In genomic region chr6:56766806-56767178, GRCh38 we compare ENCODE assay signal across 11 cellular contexts.
DNase-seq lines count a peak whose midpoint lies in the region; ATAC-seq and TF ChIP-seq lines count a peak whose summit lies in the region.
"Had no signal": no experiment of that assay in that cellular context is flagged by ENCODE, and none has a peak within 500 bp of the region (broad histone marks: within the 10 kb centered on the region; RNA-seq: fewer than 3 reads in every experiment).

No MANE protein-coding gene starts in this region.

- no peak overlapping the region for H3K4me3 ChIP-seq in ACC112 (ENCODE audit: low read depth, low read length)
- no peak overlapping the region for H3K4me3 ChIP-seq in astrocyte of the spinal cord (ENCODE audit: low read depth, low read length)

- ATAC-seq in GM19372 (IDR thresholded peaks at IDR 0.05; ENCODE audit: low read depth, unreplicated experiment) (peak; percentile 80), HG03064 (IDR thresholded peaks at IDR 0.05; ENCODE audit: low read depth, unreplicated experiment) (peak; percentile 64)

- in situ Hi-C loops in astrocyte of the spinal cord (cut with HindIII; ENCODE audit: low sequenced_read_pairs): no loop called here

- peak overlapping the region; percentile 30 for H3K27ac ChIP-seq in ACC112 (ENCODE audit: low read depth, low read length)
- H3K27ac ChIP-seq: C4-2B had no signal

- peaks cover 76% of the 10 kb centered on the region for H3K4me1 ChIP-seq in ACC112 (ENCODE audit: control insufficient read depth, insufficient read depth, low read length, unreplicated experiment)

- no peaks in the 10 kb centered on the region for H3K27me3 ChIP-seq in ACC112 (ENCODE audit: insufficient read depth, low read length)

- H2AFZ ChIP-seq in ACC112 (ENCODE audit: low read length, unreplicated experiment): no peak overlapping the region

- peaks cover 94% of the 10 kb centered on the region for H3K79me2 ChIP-seq in ACC112 (ENCODE audit: control insufficient read depth, insufficient read depth, low read length, unreplicated experiment)

- H3K36me3 ChIP-seq in ACC112 (ENCODE audit: insufficient read depth, low read length): no peaks in the 10 kb centered on the region

- DNase-seq in astrocyte of the spinal cord (ENCODE audit: low read depth, low spot score) (peak; percentile 83), SHP77 (lab: John Stamatoyannopoulos, UW) (no peak), NCI-H524 treated with DMSO at 0.1 percent for 48 hours (lab: John Stamatoyannopoulos, UW) (no peak), KG1 (lab: John Stamatoyannopoulos, UW) (no peak), NOMO-1 treated with DMSO at 0.1 percent for 48 hours (lab: John Stamatoyannopoulos, UW; ENCODE audit: unreplicated experiment) (no peak)
- DNase-seq: activated CD4-positive, alpha-beta T cell treated with anti-CD3 and anti-CD28 coated beads, Interleukin-2, amount 10 ng/mL, durations not matched to agents 7 days and 5 days; Kasumi-1 had no signal

- no peak for TF ChIP-seq CTCF in astrocyte of the spinal cord (IDR thresholded peaks at IDR 0.05; ENCODE audit: low read depth, low read length)
